28 cellular contexts compared by ENCODE assay signal in the genomic region with DNA sequence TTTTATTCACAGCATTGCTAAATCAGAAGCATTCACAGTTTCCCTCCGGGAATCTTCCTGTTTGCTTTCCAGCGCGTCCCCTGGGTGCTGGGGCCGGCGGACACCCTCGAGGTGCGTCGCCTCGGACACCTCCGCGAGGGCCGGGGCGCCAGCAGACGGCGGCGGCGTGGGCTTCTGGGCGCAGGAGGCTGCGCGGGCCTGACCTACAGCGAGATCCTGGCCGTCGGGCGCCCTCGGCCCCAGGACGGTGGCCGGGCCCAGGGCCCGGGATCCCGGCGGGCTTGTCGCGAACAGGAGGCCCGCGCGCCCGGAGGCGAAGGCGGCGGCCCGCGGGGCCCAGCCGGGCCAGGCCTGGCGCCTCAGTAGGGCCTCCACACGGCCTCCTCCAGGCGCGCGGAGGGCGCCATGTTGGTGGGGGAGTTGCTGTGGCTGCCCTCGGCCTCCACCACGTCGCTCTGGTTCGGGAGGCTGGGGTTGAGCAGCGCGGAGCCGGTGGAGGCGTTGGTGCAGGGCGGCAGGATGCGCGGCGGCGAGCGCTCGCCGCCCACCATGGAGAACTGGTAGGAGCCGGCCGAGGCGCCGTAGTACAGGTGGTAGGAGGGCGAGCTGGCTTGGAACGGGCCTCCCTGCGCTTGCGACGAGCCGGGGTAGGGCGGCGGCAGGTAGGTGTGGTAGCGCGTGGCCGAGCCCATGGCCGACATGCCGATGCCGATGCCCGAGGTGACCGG.
"Had no signal": no experiment of that assay in that cellular context is flagged by ENCODE, and none has a peak within 500 bp of the region (broad histone marks: within the 10 kb centered on the region; RNA-seq: fewer than 3 reads in every experiment).

No MANE protein-coding gene starts in this region.

- H3K79me2 ChIP-seq: hepatocyte had no signal

- ATAC-seq: activated naive CD4-positive, alpha-beta T cell treated with anti-CD3 and anti-CD28 coated beads, Interleukin-2, amount 50 U/mL, for 72 hours; activated T-cell treated with anti-CD3 and anti-CD28 coated beads, Interleukin-2, amount 50 U/mL, for 4 hours; activated T-helper 17 cell treated with anti-CD3 and anti-CD28 coated beads, Interleukin-2, amount 50 U/mL, for 72 hours; gastroesophageal sphincter; left colon; right lobe of liver had no signal

- H3K36me3 ChIP-seq: cardiac muscle cell, gastroesophageal sphincter, ovary, right lobe of liver, WERI-Rb-1 had no signal

- H3K27ac Mint-ChIP-seq: activated CD4-positive, alpha-beta memory T cell treated with anti-CD3 and anti-CD28 coated beads, Interleukin-2, amount 10 ng/mL, durations not matched to agents 7 days and 5 days; activated CD4-positive, alpha-beta T cell treated with anti-CD3 and anti-CD28 coated beads, Interleukin-2, amount 10 ng/mL, durations not matched to agents 7 days and 5 days; activated naive CD4-positive, alpha-beta T cell treated with anti-CD3 and anti-CD28 coated beads, Interleukin-2, amount 50 U/mL, for 72 hours; activated T-helper 17 cell treated with anti-CD3 and anti-CD28 coated beads, Interleukin-2, amount 50 U/mL, for 72 hours; brain; nephron progenitor cell; progenitor cell of endocrine pancreas had no signal

- H3K4me3 ChIP-seq: cardiac muscle cell, coronary artery, dorsolateral prefrontal cortex, gastroesophageal sphincter, hepatocyte, ovary, right lobe of liver, stomach, tibial artery had no signal

- H3K9me3 Mint-ChIP-seq: activated CD4-positive, alpha-beta memory T cell treated with anti-CD3 and anti-CD28 coated beads, Interleukin-2, amount 10 ng/mL, durations not matched to agents 7 days and 5 days; activated CD4-positive, alpha-beta T cell treated with anti-CD3 and anti-CD28 coated beads, Interleukin-2, amount 10 ng/mL, durations not matched to agents 7 days and 5 days; activated naive CD4-positive, alpha-beta T cell treated with anti-CD3 and anti-CD28 coated beads, Interleukin-2, amount 50 U/mL, for 72 hours; activated T-cell treated with anti-CD3 and anti-CD28 coated beads, Interleukin-2, amount 50 U/mL, for 4 hours; activated T-helper 17 cell treated with anti-CD3 and anti-CD28 coated beads, Interleukin-2, amount 50 U/mL, for 72 hours; naive B cell; nephron progenitor cell had no signal

- H3K27me3 Mint-ChIP-seq: activated CD4-positive, alpha-beta memory T cell treated with anti-CD3 and anti-CD28 coated beads, Interleukin-2, amount 10 ng/mL, durations not matched to agents 7 days and 5 days; activated CD4-positive, alpha-beta T cell treated with anti-CD3 and anti-CD28 coated beads, Interleukin-2, amount 10 ng/mL, durations not matched to agents 7 days and 5 days; activated T-helper 17 cell treated with anti-CD3 and anti-CD28 coated beads, Interleukin-2, amount 50 U/mL, for 72 hours; naive B cell; progenitor cell of endocrine pancreas had no signal

- H3K4me2 ChIP-seq: hepatocyte had no signal

- H2AFZ ChIP-seq: hepatocyte had no signal

- DNase-seq: activated CD4-positive, alpha-beta memory T cell treated with anti-CD3 and anti-CD28 coated beads, Interleukin-2, amount 10 ng/mL, durations not matched to agents 7 days and 5 days; activated CD4-positive, alpha-beta T cell treated with anti-CD3 and anti-CD28 coated beads for 1 hour; activated CD4-positive, alpha-beta T cell treated with anti-CD3 and anti-CD28 coated beads, Interleukin-2, amount 10 ng/mL, durations not matched to agents 7 days and 5 days; activated naive CD4-positive, alpha-beta T cell; activated T-cell treated with anti-CD3 and anti-CD28 coated beads, Interleukin-2, amount 50 U/mL, for 4 hours; cerebellar nuclear complex; dorsolateral prefrontal cortex; effector memory CD4-positive, alpha-beta T cell; left colon; mammary epithelial cell; naive B cell; nephron progenitor cell; ovary; stimulated activated CD4-positive, alpha-beta T cell treated with anti-CD3 and anti-CD28 coated beads, Interleukin-2, amount 100 ng/mL, for 48 hours; stomach; tibial artery; WERI-Rb-1 had no signal

- H3K4me3 Mint-ChIP-seq: activated CD4-positive, alpha-beta memory T cell treated with anti-CD3 and anti-CD28 coated beads, Interleukin-2, amount 10 ng/mL, durations not matched to agents 7 days and 5 days; activated CD4-positive, alpha-beta T cell treated with anti-CD3 and anti-CD28 coated beads, Interleukin-2, amount 10 ng/mL, durations not matched to agents 7 days and 5 days; activated T-cell treated with anti-CD3 and anti-CD28 coated beads, Interleukin-2, amount 50 U/mL, for 4 hours; activated T-helper 17 cell treated with anti-CD3 and anti-CD28 coated beads, Interleukin-2, amount 50 U/mL, for 72 hours; brain; naive B cell; nephron progenitor cell had no signal

- H3K4me1 Mint-ChIP-seq: activated CD4-positive, alpha-beta memory T cell treated with anti-CD3 and anti-CD28 coated beads, Interleukin-2, amount 10 ng/mL, durations not matched to agents 7 days and 5 days; activated CD4-positive, alpha-beta T cell treated with anti-CD3 and anti-CD28 coated beads, Interleukin-2, amount 10 ng/mL, durations not matched to agents 7 days and 5 days; activated T-helper 17 cell treated with anti-CD3 and anti-CD28 coated beads, Interleukin-2, amount 50 U/mL, for 72 hours; naive B cell had no signal

- H3K27me3 ChIP-seq: cardiac muscle cell, gastroesophageal sphincter, hepatocyte, ovary, right lobe of liver, stomach, tibial artery had no signal

- H3K36me3 Mint-ChIP-seq: brain had no signal

- FAIRE-seq: keratinocyte, TTC549 had no signal

- H3K9me3 ChIP-seq: gastroesophageal sphincter, ovary, right lobe of liver, stomach, tibial artery had no signal

- H3K27ac ChIP-seq: cardiac muscle cell, coronary artery, dorsolateral prefrontal cortex, gastroesophageal sphincter, hepatocyte, ovary, right lobe of liver, stomach, tibial artery, WERI-Rb-1 had no signal
